Comparison of ENCODE assay signal across 1 cellular context in the genomic region with DNA sequence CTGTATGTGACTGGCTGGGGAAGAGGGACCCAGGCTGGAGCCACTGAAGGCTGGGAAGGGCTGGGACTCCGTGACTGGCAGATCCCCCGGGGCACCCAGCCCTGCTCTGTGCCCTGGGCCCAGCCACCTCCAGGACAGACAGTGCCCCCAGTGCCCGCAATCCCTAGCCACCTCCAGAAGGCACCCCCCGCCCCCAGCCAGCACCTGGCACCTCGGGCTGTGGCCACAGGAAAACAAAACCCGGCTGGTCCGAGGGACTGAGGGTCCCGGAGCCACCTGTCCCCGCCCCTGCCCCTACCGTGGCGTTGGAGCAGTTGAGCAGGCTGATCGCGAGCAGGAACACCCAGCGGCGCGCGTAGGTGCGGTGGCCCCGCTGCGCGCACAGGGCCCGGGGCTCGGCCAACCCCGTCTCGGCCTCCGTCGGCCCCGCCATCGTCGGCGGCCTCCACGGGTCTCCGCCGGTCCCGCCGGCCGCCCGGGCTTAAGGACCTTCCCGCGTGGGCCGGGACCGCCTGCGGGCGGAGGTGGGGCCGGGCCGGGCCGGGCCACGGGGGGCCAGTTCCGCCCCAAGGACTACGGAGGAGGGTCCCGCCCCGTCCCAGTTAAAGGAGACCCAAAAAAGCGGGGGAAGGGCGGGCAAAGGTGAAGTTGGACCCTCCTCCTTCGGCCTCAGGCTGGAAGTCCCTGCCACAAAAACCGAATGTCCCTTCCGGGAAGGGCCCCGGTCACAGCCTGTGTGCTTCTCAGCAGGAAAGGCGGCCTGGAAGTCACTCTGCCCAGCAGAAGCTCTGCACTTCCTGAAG.
TF ChIP-seq lines count a peak whose summit lies in the region.

A gene (minus strand): TSS at position 457 of the 803 bp plus-strand sequence. CDS start 24 bp downstream, at position 433.

TF ChIP-seq in IMR-90, 13 proteins besides CTCF, POLR2A, EP300 and RAD21:
- TF ChIP-seq BHLHE40 (IDR thresholded peaks at IDR 0.05; ENCODE audit: low read depth, low read length): no peak
- TF ChIP-seq MXI1 (IDR thresholded peaks at IDR 0.05; ENCODE audit: borderline replicate concordance, low read depth, low read length): no peak
- TF ChIP-seq FOS (IDR thresholded peaks at IDR 0.05; ENCODE audit: low read depth, low read length): no peak
- no peak for TF ChIP-seq NFE2L2 (IDR thresholded peaks at IDR 0.05; ENCODE audit: low read depth, low read length)
- TF ChIP-seq SMC3 (IDR thresholded peaks at IDR 0.05; ENCODE audit: low read depth, low read length): no peak
- no peak for TF ChIP-seq MAFK (IDR thresholded peaks at IDR 0.05; ENCODE audit: low read depth, low read length)
- TF ChIP-seq, protein P1, sequence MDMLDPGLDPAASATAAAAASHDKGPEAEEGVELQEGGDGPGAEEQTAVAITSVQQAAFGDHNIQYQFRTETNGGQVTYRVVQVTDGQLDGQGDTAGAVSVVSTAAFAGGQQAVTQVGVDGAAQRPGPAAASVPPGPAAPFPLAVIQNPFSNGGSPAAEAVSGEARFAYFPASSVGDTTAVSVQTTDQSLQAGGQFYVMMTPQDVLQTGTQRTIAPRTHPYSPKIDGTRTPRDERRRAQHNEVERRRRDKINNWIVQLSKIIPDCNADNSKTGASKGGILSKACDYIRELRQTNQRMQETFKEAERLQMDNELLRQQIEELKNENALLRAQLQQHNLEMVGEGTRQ (IDR thresholded peaks at IDR 0.05; ENCODE audit: low read depth, low read length): no peak
- TF ChIP-seq RFX5 (IDR thresholded peaks at IDR 0.05; ENCODE audit: low read depth, low read length): no peak
- no peak for TF ChIP-seq CHD1 (IDR thresholded peaks at IDR 0.05; ENCODE audit: low read depth, low read length)
- TF ChIP-seq CEBPB (IDR thresholded peaks at IDR 0.05; ENCODE audit: low read depth, low read length): no peak
- TF ChIP-seq, protein P2, sequence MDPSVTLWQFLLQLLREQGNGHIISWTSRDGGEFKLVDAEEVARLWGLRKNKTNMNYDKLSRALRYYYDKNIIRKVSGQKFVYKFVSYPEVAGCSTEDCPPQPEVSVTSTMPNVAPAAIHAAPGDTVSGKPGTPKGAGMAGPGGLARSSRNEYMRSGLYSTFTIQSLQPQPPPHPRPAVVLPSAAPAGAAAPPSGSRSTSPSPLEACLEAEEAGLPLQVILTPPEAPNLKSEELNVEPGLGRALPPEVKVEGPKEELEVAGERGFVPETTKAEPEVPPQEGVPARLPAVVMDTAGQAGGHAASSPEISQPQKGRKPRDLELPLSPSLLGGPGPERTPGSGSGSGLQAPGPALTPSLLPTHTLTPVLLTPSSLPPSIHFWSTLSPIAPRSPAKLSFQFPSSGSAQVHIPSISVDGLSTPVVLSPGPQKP (IDR thresholded peaks at IDR 0.05; ENCODE audit: borderline replicate concordance, low read depth, low read length): no peak
- no peak for TF ChIP-seq RCOR1 (IDR thresholded peaks at IDR 0.05; ENCODE audit: insufficient replicate concordance, low read length)
- no peak for TF ChIP-seq MAZ (IDR thresholded peaks at IDR 0.05; ENCODE audit: borderline replicate concordance, low read depth, low read length)
TF ChIP-seq in IMR-90: peak in this region for 0.
